ENCODE assay signal across 37 cellular contexts in the genomic region with DNA sequence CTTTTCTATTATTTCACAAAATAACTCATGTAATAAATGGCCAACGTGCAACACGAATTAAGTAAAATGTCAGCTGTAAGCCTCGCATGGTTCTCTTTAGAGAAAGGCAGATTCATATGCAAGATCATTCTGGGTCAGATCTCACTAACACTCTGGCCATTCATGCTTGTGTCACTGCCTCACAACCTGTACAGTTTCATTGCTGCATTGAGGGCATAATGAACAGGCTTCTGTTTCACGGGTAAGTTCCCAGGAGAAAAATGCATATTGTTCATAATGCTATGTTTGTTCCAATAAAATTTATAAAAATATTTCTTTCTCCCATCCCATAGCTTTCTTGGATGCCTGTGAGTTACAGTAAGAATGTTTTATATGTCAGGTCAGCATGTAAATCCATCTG.
"Had no signal": no experiment of that assay in that cellular context is flagged by ENCODE, and none has a peak within 500 bp of the region (broad histone marks: within the 10 kb centered on the region; RNA-seq: fewer than 3 reads in every experiment).

No MANE protein-coding gene starts in this region.

- H3K4me3 ChIP-seq: adrenal gland, ascending aorta, cardiac muscle cell had no signal

- H3K9me3 Mint-ChIP-seq: activated B cell treated with CpG ODN at 0.5 μM for 24 hours had no signal

- H3K36me3 ChIP-seq: adrenal gland, ascending aorta, cardiac muscle cell had no signal

- H3K4me1 ChIP-seq: adrenal gland, ascending aorta had no signal

- H3K36me3 Mint-ChIP-seq: activated CD4-positive, alpha-beta memory T cell treated with anti-CD3 and anti-CD28 coated beads for 36 hours; activated naive CD4-positive, alpha-beta T cell treated with anti-CD3 and anti-CD28 coated beads, Interleukin-2, amount 50 U/mL, for 72 hours; activated naive CD8-positive, alpha-beta T cell treated with anti-CD3 and anti-CD28 coated beads for 36 hours; brain; T-cell had no signal

- H3K9me3 ChIP-seq: adrenal gland, ascending aorta had no signal

- H3K27ac Mint-ChIP-seq: activated B cell treated with CpG ODN at 0.5 μM for 24 hours; activated CD4-positive, alpha-beta memory T cell treated with anti-CD3 and anti-CD28 coated beads for 36 hours; activated CD4-positive, alpha-beta T cell treated with anti-CD3 and anti-CD28 coated beads, Interleukin-2, amount 10 ng/mL, durations not matched to agents 24 days and 14 days; activated CD8-positive, alpha-beta T cell treated with anti-CD3 and anti-CD28 coated beads for 36 hours; activated naive CD4-positive, alpha-beta T cell treated with anti-CD3 and anti-CD28 coated beads for 36 hours; activated naive CD4-positive, alpha-beta T cell treated with anti-CD3 and anti-CD28 coated beads, Interleukin-2, amount 50 U/mL, for 72 hours; activated naive CD8-positive, alpha-beta T cell treated with anti-CD3 and anti-CD28 coated beads for 36 hours; activated T-cell treated with anti-CD3 and anti-CD28 coated beads, Interleukin-2, amount 50 U/mL, for 72 hours; activated T-helper 1 cell treated with anti-CD3 and anti-CD28 coated beads, Interleukin-12 subunit alpha, Interleukin-12 subunit beta, Interleukin-2, Interleukin-4 antibody, amounts not matched to agents 30 ng/mL and 10 ng/mL and 1 ng/mL, durations not matched to agents 14 hours and 24 hours and 36 hours; activated T-helper 17 cell treated with anti-CD3 and anti-CD28 coated beads, Interleukin-2, amount 50 U/mL, for 72 hours; brain; T-cell; T-helper 1 cell treated with Interleukin-12 subunit alpha and Interleukin-12 subunit beta and Interleukin-4 antibody, amounts not matched to agents 30 μg/mL and 1 μg/mL, for 36 hours; T-helper 2 cell treated with Interferon-gamma antibody and Interleukin-4, amounts not matched to agents 5 μg/mL and 100 μg/mL, for 36 hours had no signal

- H3K27me3 Mint-ChIP-seq: activated B cell treated with CpG ODN at 0.5 μM for 24 hours; activated CD4-positive, alpha-beta memory T cell treated with anti-CD3 and anti-CD28 coated beads for 36 hours; activated CD4-positive, alpha-beta T cell treated with anti-CD3 and anti-CD28 coated beads, Interleukin-2, amount 10 ng/mL, durations not matched to agents 24 days and 14 days; activated CD8-positive, alpha-beta T cell treated with anti-CD3 and anti-CD28 coated beads for 36 hours; activated naive CD8-positive, alpha-beta T cell treated with anti-CD3 and anti-CD28 coated beads for 36 hours; activated T-helper 17 cell treated with anti-CD3 and anti-CD28 coated beads, Interleukin-2, amount 50 U/mL, for 72 hours; brain; central memory CD8-positive, alpha-beta T cell; T-cell had no signal

- H3K4me1 Mint-ChIP-seq: activated B cell treated with CpG ODN at 0.5 μM for 24 hours; activated CD4-positive, alpha-beta T cell treated with anti-CD3 and anti-CD28 coated beads, Interleukin-2, amount 10 ng/mL, durations not matched to agents 24 days and 14 days; activated naive CD8-positive, alpha-beta T cell treated with anti-CD3 and anti-CD28 coated beads for 36 hours; activated T-helper 17 cell treated with anti-CD3 and anti-CD28 coated beads, Interleukin-2, amount 50 U/mL, for 72 hours; central memory CD8-positive, alpha-beta T cell; T-cell had no signal

- DNase-seq: activated B cell treated with CpG ODN at 0.5 μM for 24 hours; activated CD4-positive, alpha-beta memory T cell treated with anti-CD3 and anti-CD28 coated beads for 36 hours; activated CD4-positive, alpha-beta T cell treated with anti-CD3 and anti-CD28 coated beads for 4 hours; activated CD4-positive, alpha-beta T cell treated with anti-CD3 and anti-CD28 coated beads, Interleukin-2, amount 10 ng/mL, durations not matched to agents 24 days and 14 days; activated CD4-positive, alpha-beta T cell treated with anti-CD3 and anti-CD28 coated beads, Interleukin-2, amount 50 U/mL, for 1 hour; activated CD4-positive, alpha-beta T cell treated with anti-CD3 and anti-CD28 coated beads, Interleukin-2, amount 50 U/mL, for 4 hours; activated CD4-positive, CD25-positive, alpha-beta regulatory T cell treated with anti-CD3 and anti-CD28 coated beads, Interleukin-2, amount 50 U/mL, for 72 hours; activated CD8-positive, alpha-beta memory T cell treated with anti-CD3 and anti-CD28 coated beads, Interleukin-2, amount 50 U/mL, for 4 hours; activated CD8-positive, alpha-beta T cell treated with anti-CD3 and anti-CD28 coated beads for 36 hours; activated effector memory CD4-positive, alpha-beta T cell treated with anti-CD3 and anti-CD28 coated beads, Interleukin-2, amount 50 U/mL, for 16 hours; activated gamma-delta T cell treated with Interleukin-2 at 50 U/mL for 16 hours; activated naive CD4-positive, alpha-beta T cell; activated naive CD4-positive, alpha-beta T cell treated with anti-CD3 and anti-CD28 coated beads for 36 hours; activated naive CD4-positive, alpha-beta T cell treated with anti-CD3 and anti-CD28 coated beads, Interleukin-2, amount 50 U/mL, for 16 hours; activated naive CD8-positive, alpha-beta T cell treated with anti-CD3 and anti-CD28 coated beads for 36 hours; activated T-cell treated with anti-CD3 and anti-CD28 coated beads for 4 hours; activated T-cell treated with anti-CD3 and anti-CD28 coated beads, Interleukin-2, amount 50 U/mL, for 1 hour; activated T-cell treated with anti-CD3 and anti-CD28 coated beads, Interleukin-2, amount 50 U/mL, for 4 hours; activated T-cell treated with anti-CD3 and anti-CD28 coated beads, Interleukin-2, amount 50 U/mL, for 72 hours; adrenal gland; amniotic stem cell; caudate nucleus; cerebellar nuclear complex; T-cell; T-helper 2 cell; T-helper 9 cell had no signal

- ATAC-seq: activated CD8-positive, alpha-beta T cell treated with anti-CD3 and anti-CD28 coated beads for 36 hours; activated naive CD4-positive, alpha-beta T cell treated with anti-CD3 and anti-CD28 coated beads, Interleukin-2, amount 50 U/mL, for 72 hours; activated T-cell treated with anti-CD3 and anti-CD28 coated beads, Interleukin-2, amount 50 U/mL, for 4 hours; activated T-cell treated with anti-CD3 and anti-CD28 coated beads, Interleukin-2, amount 50 U/mL, for 72 hours; activated T-helper 17 cell treated with anti-CD3 and anti-CD28 coated beads, Interleukin-2, amount 50 U/mL, for 72 hours; T-cell had no signal

- H3K4me3 Mint-ChIP-seq: activated B cell treated with CpG ODN at 0.5 μM for 24 hours; activated CD4-positive, alpha-beta memory T cell treated with anti-CD3 and anti-CD28 coated beads for 36 hours; activated CD4-positive, alpha-beta T cell treated with anti-CD3 and anti-CD28 coated beads, Interleukin-2, amount 10 ng/mL, durations not matched to agents 24 days and 14 days; activated CD8-positive, alpha-beta T cell treated with anti-CD3 and anti-CD28 coated beads for 36 hours; activated naive CD4-positive, alpha-beta T cell treated with anti-CD3 and anti-CD28 coated beads for 36 hours; activated naive CD8-positive, alpha-beta T cell treated with anti-CD3 and anti-CD28 coated beads for 36 hours; activated T-cell treated with anti-CD3 and anti-CD28 coated beads, Interleukin-2, amount 50 U/mL, for 4 hours; activated T-cell treated with anti-CD3 and anti-CD28 coated beads, Interleukin-2, amount 50 U/mL, for 72 hours; activated T-helper 1 cell treated with anti-CD3 and anti-CD28 coated beads, Interleukin-12 subunit alpha, Interleukin-12 subunit beta, Interleukin-2, Interleukin-4 antibody, amounts not matched to agents 30 ng/mL and 10 ng/mL and 1 ng/mL, durations not matched to agents 14 hours and 24 hours and 36 hours; activated T-helper 17 cell treated with anti-CD3 and anti-CD28 coated beads, Interleukin-2, amount 50 U/mL, for 72 hours; brain; central memory CD8-positive, alpha-beta T cell; T-cell; T-helper 1 cell treated with Interleukin-12 subunit alpha and Interleukin-12 subunit beta and Interleukin-4 antibody, amounts not matched to agents 30 μg/mL and 1 μg/mL, for 36 hours; T-helper 2 cell treated with Interferon-gamma antibody and Interleukin-4, amounts not matched to agents 5 μg/mL and 100 μg/mL, for 36 hours had no signal

- H3K27me3 ChIP-seq: adrenal gland, ascending aorta, cardiac muscle cell had no signal

- H3K27ac ChIP-seq: adrenal gland, ascending aorta, cardiac muscle cell, VCaP had no signal

- FAIRE-seq: bronchial epithelial cell had no signal
